29 cellular contexts compared by ENCODE assay signal in genomic region chr15:73200339-73200738, GRCh38.
DNase-seq lines count a peak whose midpoint lies in the region; ATAC-seq and TF ChIP-seq lines count a peak whose summit lies in the region.
"Had no signal": no experiment of that assay in that cellular context is flagged by ENCODE, and none has a peak within 500 bp of the region (broad histone marks: within the 10 kb centered on the region; RNA-seq: fewer than 3 reads in every experiment).

No MANE protein-coding gene starts in this region.

- H3K27ac ChIP-seq in HEK293 (ENCODE audit: extremely low read depth, low read depth, low read length), result no peak overlapping the region
- H3K27ac ChIP-seq: 22Rv1; A549; BLaER1; BLaER1 treated with 17β-estradiol and CSF1 and Interleukin-3, amounts not matched to agents 10 nM and 100 nM; C4-2B had no signal

- H3K4me1 ChIP-seq in HEK293 (ENCODE audit: control insufficient read depth, insufficient read depth, low read length), result peaks cover 6% of the 10 kb centered on the region; the same call in 1 of the 2 replicates
- H3K4me1 ChIP-seq: A549; BE2C; BLaER1; BLaER1 treated with 17β-estradiol and CSF1 and Interleukin-3, amounts not matched to agents 10 nM and 100 nM; Caco-2 had no signal

- H3K9me3 ChIP-seq in HEK293 (ENCODE audit: control insufficient read depth, insufficient read depth, low read depth, low read length), result peaks cover 2% of the 10 kb centered on the region; the same call in 1 of the 2 replicates
- H3K9me3 ChIP-seq: A549, BE2C, Caco-2 had no signal

- TF ChIP-seq CTCF in HEK293 (tag by site-specific recombination; IDR thresholded peaks at IDR 0.05), result no peak

- peak; percentile 1 for DNase-seq in left kidney (ENCODE audit: low read depth, low spot score)
- DNase-seq: 8988T; ACHN; AML-193; BE2C; C1 segment of cervical spinal cord; Caco-2; Calu3; CD4-positive, alpha-beta memory T cell; CD4-positive, alpha-beta T cell; CD4-positive, CD25-positive, alpha-beta regulatory T cell; CD8-positive, alpha-beta memory T cell; CD8-positive, alpha-beta T cell; COR-L47; DMS 273 treated with DMSO at 0.1 percent for 48 hours; DMS153; DMS53; DMS79; DMS79 treated with DMSO at 0.1 percent for 48 hours; DND-41; EL had no signal

- H3K36me3 ChIP-seq in HEK293 (ENCODE audit: control insufficient read depth in 2 of 2, insufficient read depth in 1 of 2, low read length in 2 of 2), result peaks cover 0 to 3% of the 10 kb centered on the region in 2 experiments; a peak in 2 of 3 replicates
- H3K36me3 ChIP-seq: BE2C had no signal

- H3K4me3 ChIP-seq in HEK293 (ENCODE audit: low read depth, low read length), result no peak overlapping the region
- H3K4me3 ChIP-seq: A549; BLaER1; BLaER1 treated with 17β-estradiol and CSF1 and Interleukin-3, amounts not matched to agents 10 nM and 100 nM had no signal

- POLR2A ChIA-PET in HEK293 (lab: Yijun Ruan, JAX), result no interaction called here

- no peak for ATAC-seq in HG03135 (IDR thresholded peaks at IDR 0.05; ENCODE audit: unreplicated experiment)
- ATAC-seq in GM21737 (IDR thresholded peaks at IDR 0.05; ENCODE audit: unreplicated experiment), result no peak
- ATAC-seq: A549; CD8-positive, alpha-beta T cell had no signal

- CTCF ChIA-PET in HEK293 (lab: Yijun Ruan, JAX), result interaction anchor here (0.6 to 1.3 kb wide), 3 partner anchors 9 to 39 kb away, joined by 3 to 7 read pairs (median 6); no protein-coding TSS in a partner anchor

TF ChIP-seq in HEK293, 187 proteins besides CTCF, POLR2A, EP300 and RAD21:
- TF ChIP-seq ZNF274 (IDR thresholded peaks at IDR 0.05; ENCODE audit: low read length), result no peak
- no peak for TF ChIP-seq ZNF274 (tag by site-specific recombination; IDR thresholded peaks at IDR 0.05; ENCODE audit: borderline replicate concordance)
- TF ChIP-seq ZNF521 (tag by site-specific recombination; IDR thresholded peaks at IDR 0.05), result no peak
- TF ChIP-seq ZNF324 (tag by site-specific recombination; IDR thresholded peaks at IDR 0.05), result no peak
- no peak for TF ChIP-seq ZNF202 (tag by site-specific recombination; IDR thresholded peaks at IDR 0.05; ENCODE audit: borderline replicate concordance)
- TF ChIP-seq PRDM1 (tag by site-specific recombination; IDR thresholded peaks at IDR 0.05), result peak; percentile 100
